8 cellular contexts compared by ENCODE assay signal in the genomic region with DNA sequence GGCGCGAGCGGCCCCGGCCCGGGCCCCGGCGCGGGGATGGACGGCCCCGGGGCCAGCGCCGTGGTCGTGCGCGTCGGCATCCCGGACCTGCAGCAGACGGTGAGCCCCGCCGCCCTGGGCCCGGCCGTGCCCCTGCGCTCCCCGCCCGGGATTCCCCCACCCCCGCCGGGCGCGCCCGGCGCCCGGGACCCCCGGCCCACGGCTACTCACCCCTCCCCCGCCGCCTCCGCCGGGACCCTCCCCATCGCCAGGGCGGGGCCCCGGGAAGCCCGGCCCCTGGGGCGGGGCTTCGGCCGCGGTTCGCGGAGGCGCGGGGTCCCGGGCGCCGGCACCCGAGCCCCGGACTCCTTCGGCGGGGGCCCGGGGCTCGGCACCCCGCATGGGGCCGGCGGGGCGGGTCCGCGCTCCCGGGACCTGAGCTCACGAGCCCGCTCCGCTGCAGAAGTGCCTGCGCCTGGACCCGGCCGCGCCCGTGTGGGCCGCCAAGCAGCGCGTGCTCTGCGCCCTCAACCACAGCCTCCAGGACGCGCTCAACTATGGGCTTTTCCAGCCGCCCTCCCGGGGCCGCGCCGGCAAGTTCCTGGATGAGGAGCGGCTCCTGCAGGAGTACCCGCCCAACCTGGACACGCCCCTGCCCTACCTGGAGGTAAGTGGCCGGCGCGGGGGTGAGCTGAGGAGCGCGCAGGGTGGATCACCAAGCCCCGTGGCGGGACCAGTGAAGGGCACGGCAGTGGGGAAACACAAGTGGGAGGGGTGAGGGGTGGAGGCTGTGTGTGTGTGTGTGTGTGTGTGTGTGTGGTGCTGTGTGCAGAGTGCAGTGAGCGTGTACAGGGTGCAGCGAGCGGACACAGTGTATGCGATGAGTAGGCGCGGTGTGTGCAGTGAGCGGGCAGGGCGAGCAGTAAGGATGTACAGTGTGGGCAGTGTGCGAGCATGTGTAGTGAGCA. TPM values are rescaled to one million over a fixed set of nuclear protein-coding genes. Genes with fewer than 3 reads are reported as not detected.
DNase-seq lines count a peak whose midpoint lies in the region; ATAC-seq and TF ChIP-seq lines count a peak whose summit lies in the region.

No MANE protein-coding gene starts in this region.

- H3K27me3 ChIP-seq in gastrocnemius medialis: peaks cover 18 to 44% (median 29%) of the 10 kb centered on the region in 3 donors

- no peaks in the 10 kb centered on the region for H3K9me3 ChIP-seq in gastrocnemius medialis

- peaks cover 45% of the 10 kb centered on the region for H3K27me3 Mint-ChIP-seq in activated T-helper 2 cell treated with anti-CD3 and anti-CD28 coated beads, Interferon-gamma antibody, Interleukin-2, Interleukin-4, amounts not matched to agents 10 μg/mL and 5 μg/mL and 100 μg/mL, durations not matched to agents 14 hours and 24 hours and 36 hours (ENCODE audit: low read depth)

- intact Hi-C loops in activated T-helper 2 cell treated with anti-CD3 and anti-CD28 coated beads, Interferon-gamma antibody, Interleukin-2, Interleukin-4, amounts not matched to agents 10 μg/mL and 5 μg/mL and 100 μg/mL, durations not matched to agents 14 hours and 24 hours and 36 hours (cut with micrococcal nuclease): no loop called here
- intact Hi-C loops in gastrocnemius medialis (cut with DNase I; ENCODE audit: low total_unique reads): no loop called here

- H3K4me3 Mint-ChIP-seq in activated T-helper 2 cell treated with anti-CD3 and anti-CD28 coated beads, Interferon-gamma antibody, Interleukin-2, Interleukin-4, amounts not matched to agents 10 μg/mL and 5 μg/mL and 100 μg/mL, durations not matched to agents 14 hours and 24 hours and 36 hours (ENCODE audit: low read depth): peak overlapping the region; percentile 30

- DNase-seq in Caki2 (ENCODE audit: low read depth) (peak; percentile 83), LNCaP clone FGC (ENCODE audit: low read depth) (peak; percentile 19), iPS DF 19.7 (ENCODE audit: low read depth, low spot score) (peak; percentile 48), gastrocnemius medialis (no peak), middle frontal gyrus (ENCODE audit: extremely low spot score, low spot score) (no peak), RPMI8226 (no peak)
- no peak for DNase-seq in activated T-helper 2 cell treated with anti-CD3 and anti-CD28 coated beads, Interferon-gamma antibody, Interleukin-2, Interleukin-4, amounts not matched to agents 10 μg/mL and 5 μg/mL and 100 μg/mL, durations not matched to agents 14 hours and 24 hours and 36 hours (ENCODE audit: low spot score)

- H3K4me3 ChIP-seq in LNCaP clone FGC (ENCODE audit: low read depth, low read length) (peak overlapping the region; percentile 51), gastrocnemius medialis (peak overlapping the region; percentile 35 to 49 (median 39))

- H3K36me3 ChIP-seq in gastrocnemius medialis: no peaks in the 10 kb centered on the region

- ATAC-seq in gastrocnemius medialis (no peak), GM21786 (IDR thresholded peaks at IDR 0.05; ENCODE audit: unreplicated experiment) (no peak)

- H3K4me1 Mint-ChIP-seq in activated T-helper 2 cell treated with anti-CD3 and anti-CD28 coated beads, Interferon-gamma antibody, Interleukin-2, Interleukin-4, amounts not matched to agents 10 μg/mL and 5 μg/mL and 100 μg/mL, durations not matched to agents 14 hours and 24 hours and 36 hours (ENCODE audit: low read depth): peaks cover 3% of the 10 kb centered on the region

- H3K27ac ChIP-seq in gastrocnemius medialis: no peak overlapping the region

- in situ Hi-C loops in Caki2 (cut with HindIII; ENCODE audit: low pct_unique_long_range_greater_than_20kb, low sequenced_read_pairs) (no loop called here), gastrocnemius medialis (cut with MboI; ENCODE audit: low sequenced_read_pairs in 4 of 4) (no loop called here)

- TF ChIP-seq CTCF in LNCaP clone FGC (IDR thresholded peaks at IDR 0.05; ENCODE audit: control insufficient read depth, extremely low read depth, insufficient read depth) (no peak), gastrocnemius medialis (IDR thresholded peaks at IDR 0.05 in 4 of 5, conservative IDR thresholded peaks at IDR 0.05 in 1 of 5) (no peak)

- no peak overlapping the region for H3K27ac Mint-ChIP-seq in activated T-helper 2 cell treated with anti-CD3 and anti-CD28 coated beads, Interferon-gamma antibody, Interleukin-2, Interleukin-4, amounts not matched to agents 10 μg/mL and 5 μg/mL and 100 μg/mL, durations not matched to agents 14 hours and 24 hours and 36 hours

- no peak for TF ChIP-seq POLR2A in gastrocnemius medialis (IDR thresholded peaks at IDR 0.05)

- no peaks in the 10 kb centered on the region for H3K9me3 Mint-ChIP-seq in activated T-helper 2 cell treated with anti-CD3 and anti-CD28 coated beads, Interferon-gamma antibody, Interleukin-2, Interleukin-4, amounts not matched to agents 10 μg/mL and 5 μg/mL and 100 μg/mL, durations not matched to agents 14 hours and 24 hours and 36 hours

- H3K36me3 Mint-ChIP-seq in activated T-helper 2 cell treated with anti-CD3 and anti-CD28 coated beads, Interferon-gamma antibody, Interleukin-2, Interleukin-4, amounts not matched to agents 10 μg/mL and 5 μg/mL and 100 μg/mL, durations not matched to agents 14 hours and 24 hours and 36 hours (ENCODE audit: low read depth): no peaks in the 10 kb centered on the region

- H3K4me1 ChIP-seq in gastrocnemius medialis: peaks cover 0 to 4% of the 10 kb centered on the region in 2 donors

RNA-seq across cellular contexts. Expression of gene SHANK3, which starts 2.3 kb away (rescaled TPM):
- total RNA-seq in Caki2 (2014; rRNA removed; shearing (Covaris generic); ENCODE audit: low replicate concordance): 1.1 and 2.3 TPM in 2 replicates
- 0.16 and 0.25 TPM in 2 replicates for total RNA-seq in activated T-helper 2 cell treated with anti-CD3 and anti-CD28 coated beads, Interferon-gamma antibody, Interleukin-2, Interleukin-4, amounts not matched to agents 10 μg/mL and 5 μg/mL and 100 μg/mL, durations not matched to agents 14 hours and 24 hours and 36 hours
- 1 to 10 TPM; 3.8 to 9.8 (median 5.1) TPM for total RNA-seq in gastrocnemius medialis

RNA-seq across cellular contexts. Expression of gene ARSA, which starts 46.9 kb away (rescaled TPM):
- total RNA-seq in Caki2 (2014; rRNA removed; shearing (Covaris generic); ENCODE audit: low replicate concordance): 32.4 and 49.5 TPM in 2 replicates
- total RNA-seq in activated T-helper 2 cell treated with anti-CD3 and anti-CD28 coated beads, Interferon-gamma antibody, Interleukin-2, Interleukin-4, amounts not matched to agents 10 μg/mL and 5 μg/mL and 100 μg/mL, durations not matched to agents 14 hours and 24 hours and 36 hours: 25.0 TPM in 2 replicates
- total RNA-seq in gastrocnemius medialis: 10 to 100 TPM in 2 of 4 donors, 1 to 10 TPM in 2; 8.8 to 17.8 (median 10.2) TPM

Comparison
In these comparisons a context has a peak if more than half of its experiments do, and no peak if none do; other contexts are left out.
1. DNase-seq: peak in Caki2 (single experiment), LNCaP clone FGC (single experiment) and iPS DF 19.7 (single experiment); none in activated T-helper 2 cell treated with anti-CD3 and anti-CD28 coated beads, Interferon-gamma antibody, Interleukin-2, Interleukin-4, amounts not matched to agents 10 μg/mL and 5 μg/mL and 100 μg/mL, durations not matched to agents 14 hours and 24 hours and 36 hours (single experiment), gastrocnemius medialis (0 of 2), middle frontal gyrus (single experiment) and RPMI8226 (single experiment).